In genomic region chr1:1004780-1005697, GRCh38 we compare ENCODE assay signal across 9 cellular contexts. TPM values are rescaled to one million over a fixed set of nuclear protein-coding genes. Genes with fewer than 3 reads are reported as not detected.
A peak's percentile ranks its signal among the peaks of the same experiment; 100 is the strongest.
DNase-seq lines count a peak whose midpoint lies in the region; ATAC-seq and TF ChIP-seq lines count a peak whose summit lies in the region.
"Had no signal": no experiment of that assay in that cellular context is flagged by ENCODE, and none has a peak within 500 bp of the region (broad histone marks: within the 10 kb centered on the region; RNA-seq: fewer than 3 reads in every experiment).

No MANE protein-coding gene starts in this region.

- H3K27ac ChIP-seq in C4-2B: peak overlapping the region; percentile 68
- no peak overlapping the region for H3K27ac ChIP-seq in mesenchymal stem cell (ENCODE audit: low read length, poor library complexity, severe bottlenecking)
- no peak overlapping the region for H3K27ac ChIP-seq in naive thymus-derived CD4-positive, alpha-beta T cell (ENCODE audit: low read depth, low read length)
- H3K27ac ChIP-seq: epithelial cell of prostate had no signal

- H3K27me3 Mint-ChIP-seq in naive thymus-derived CD4-positive, alpha-beta T cell: peaks cover 10 to 46% (median 23%) of the 10 kb centered on the region in 5 donors

- H3K79me1 ChIP-seq in mesenchymal stem cell (replicated peaks; ENCODE audit: low read length, poor library complexity, severe bottlenecking): peaks cover 4% of the 10 kb centered on the region

- H3K18ac ChIP-seq in mesenchymal stem cell (ENCODE audit: low read depth in 1 of 2, low read length in 2 of 2): peak overlapping the region; percentile 52 to 54

- H4K91ac ChIP-seq in mesenchymal stem cell (ENCODE audit: low read length): no peak overlapping the region

- H2BK120ac ChIP-seq in mesenchymal stem cell (ENCODE audit: low read depth, low read length): no peak overlapping the region

- H2BK12ac ChIP-seq in mesenchymal stem cell (ENCODE audit: low read length in 2 of 2): peak overlapping the region in 1 of 2 experiments; percentile 32

- CTCF ChIA-PET in naive thymus-derived CD4-positive, alpha-beta T cell (lab: Charles Lee): no interaction called here

- no peaks in the 10 kb centered on the region for H3K9me3 ChIP-seq in mesenchymal stem cell (ENCODE audit: control insufficient read depth, low read length)
- no peaks in the 10 kb centered on the region for H3K9me3 ChIP-seq in naive thymus-derived CD4-positive, alpha-beta T cell (ENCODE audit: control insufficient read depth in 2 of 3, low read length in 3 of 3)

- peak overlapping the region; percentile 59 for H4K8ac ChIP-seq in mesenchymal stem cell (ENCODE audit: low read length)

- peak overlapping the region in 5 of 10 donors; percentile 3 to 56 (median 45) for H3K4me3 Mint-ChIP-seq in naive thymus-derived CD4-positive, alpha-beta T cell

- H3K36me3 ChIP-seq in mesenchymal stem cell (ENCODE audit: control insufficient read depth in 1 of 2, insufficient read depth in 2 of 2, low read depth in 1 of 2, low read length in 2 of 2): peaks cover 0 to 8% of the 10 kb centered on the region in 2 experiments
- no peaks in the 10 kb centered on the region for H3K36me3 ChIP-seq in naive thymus-derived CD4-positive, alpha-beta T cell (ENCODE audit: control insufficient read depth in 2 of 3, insufficient read depth in 3 of 3, low read length in 3 of 3)

- peaks cover 3 to 19% (median 13%) of the 10 kb centered on the region in 7 donors for H3K4me1 Mint-ChIP-seq in naive thymus-derived CD4-positive, alpha-beta T cell

- H2AK5ac ChIP-seq in mesenchymal stem cell (ENCODE audit: low read length, severe bottlenecking): no peak overlapping the region

- no peak overlapping the region for H2BK5ac ChIP-seq in mesenchymal stem cell (ENCODE audit: low read depth, low read length, poor library complexity, severe bottlenecking)

- H3K23ac ChIP-seq in mesenchymal stem cell (ENCODE audit: low read length in 2 of 2): no peak overlapping the region

- WGBS in mesenchymal stem cell: 28% methylated on average over 18 of the region's 21 CpGs

- no peak overlapping the region for H3K4me2 ChIP-seq in mesenchymal stem cell (ENCODE audit: low read length, poor library complexity, severe bottlenecking)

- no peak for ATAC-seq in GM19397 (IDR thresholded peaks at IDR 0.05; ENCODE audit: unreplicated experiment)
- no peak for ATAC-seq in naive thymus-derived CD4-positive, alpha-beta T cell

- peak overlapping the region; percentile 21 for H2BK15ac ChIP-seq in mesenchymal stem cell (ENCODE audit: low read depth, poor library complexity, severe bottlenecking)

- no peak overlapping the region for H2AFZ ChIP-seq in mesenchymal stem cell (ENCODE audit: low read depth, low read length)

- peak; percentile 51 for DNase-seq in amniotic epithelial cell (ENCODE audit: low read depth)
- DNase-seq in mesenchymal stem cell: peak; percentile 61
- no peak for DNase-seq in occipital lobe (lab: John Stamatoyannopoulos, UW)
- DNase-seq in cerebellum (ENCODE audit: low spot score): no peak
- DNase-seq in naive thymus-derived CD4-positive, alpha-beta T cell: no peak

- peak; percentile 36; the same call in 1 of the 2 replicates for TF ChIP-seq EP300 in Ishikawa (IDR thresholded peaks at IDR 0.05; ENCODE audit: borderline replicate concordance)

- POLR2A ChIA-PET in naive thymus-derived CD4-positive, alpha-beta T cell (lab: Charles Lee): no interaction called here

- H3K4ac ChIP-seq in mesenchymal stem cell (ENCODE audit: low read depth in 1 of 2, low read length in 2 of 2): peak overlapping the region in 1 of 2 experiments; percentile 81

- intact Hi-C loops in naive thymus-derived CD4-positive, alpha-beta T cell (cut with micrococcal nuclease): no loop called here

- H3K4me3 ChIP-seq in mesenchymal stem cell (ENCODE audit: insufficient read depth in 1 of 2, low read depth in 1 of 2, low read length in 2 of 2): no peak overlapping the region
- H3K4me3 ChIP-seq in naive thymus-derived CD4-positive, alpha-beta T cell (ENCODE audit: low read length): no peak overlapping the region

- H3K9me3 Mint-ChIP-seq in naive thymus-derived CD4-positive, alpha-beta T cell: peaks cover 0 to 1% (median 0%) of the 10 kb centered on the region in 11 donors

- peak overlapping the region in 1 of 2 experiments; percentile 23 for H3K14ac ChIP-seq in mesenchymal stem cell (ENCODE audit: low read length in 2 of 2)

- H3K27ac Mint-ChIP-seq in naive thymus-derived CD4-positive, alpha-beta T cell: peak overlapping the region in 3 of 9 donors; percentile 28 to 55 (median 35)

- H3K36me3 Mint-ChIP-seq in naive thymus-derived CD4-positive, alpha-beta T cell: peaks cover 0 to 4% (median 0%) of the 10 kb centered on the region in 5 donors

- TF ChIP-seq CTCF in C4-2B (conservative IDR thresholded peaks at IDR 0.05): no peak

- H3K27me3 ChIP-seq in mesenchymal stem cell (ENCODE audit: control insufficient read depth in 1 of 2, insufficient read depth in 1 of 2, low read length in 2 of 2): peaks cover 0 to 68% of the 10 kb centered on the region in 2 experiments
- peaks cover 9 to 20% of the 10 kb centered on the region in 2 donors for H3K27me3 ChIP-seq in naive thymus-derived CD4-positive, alpha-beta T cell (ENCODE audit: control insufficient read depth in 2 of 2, insufficient read depth in 2 of 2, low read length in 2 of 2)

- H3K4me1 ChIP-seq in mesenchymal stem cell (ENCODE audit: control insufficient read depth, insufficient read depth, low read depth, low read length): peaks cover 41% of the 10 kb centered on the region
- peaks cover 12 to 15% of the 10 kb centered on the region in 2 donors for H3K4me1 ChIP-seq in naive thymus-derived CD4-positive, alpha-beta T cell (ENCODE audit: control insufficient read depth in 2 of 2, insufficient read depth in 2 of 2, low read length in 2 of 2)

- H3K9ac ChIP-seq in mesenchymal stem cell (ENCODE audit: low read length): no peak overlapping the region

- no peak for TF ChIP-seq RAD21 in Ishikawa (IDR thresholded peaks at IDR 0.05; ENCODE audit: low read depth)

TF ChIP-seq in Ishikawa, 13 proteins besides CTCF, POLR2A, EP300 and RAD21 (continues in another document):
- peak; percentile 42 for TF ChIP-seq USF1 (IDR thresholded peaks at IDR 0.05)
- TF ChIP-seq YY1 (IDR thresholded peaks at IDR 0.05; ENCODE audit: low read depth): peak; percentile 76
- no peak for TF ChIP-seq TEAD4 (IDR thresholded peaks at IDR 0.05)

RNA-seq across cellular contexts. Expression of gene HES4, which starts 5.1 kb away (rescaled TPM):
- polyA plus RNA-seq in mesenchymal stem cell (2013, experiment 1 of 2): 28.5 TPM
- polyA plus RNA-seq in mesenchymal stem cell (2013, experiment 2 of 2): 25.8 TPM
- 15.1 TPM for total RNA-seq in occipital lobe
- 14.9 TPM for total RNA-seq in cerebellum
- total RNA-seq in naive thymus-derived CD4-positive, alpha-beta T cell: 10 to 100 TPM in 2 of 5 experiments, under 1 TPM in 1, not detected in 2; 0.22 to 35.0 (median 18.8) TPM
- 1 to 10 TPM in 1 of 2 donors, under 1 TPM in 1; 0.61 to 1.8 TPM for polyA plus RNA-seq in naive thymus-derived CD4-positive, alpha-beta T cell

RNA-seq across cellular contexts. Expression of gene ISG15, which starts 8.3 kb away (rescaled TPM):
- polyA plus RNA-seq in mesenchymal stem cell (2013, experiment 1 of 2): 70.3 TPM
- 75.0 TPM for polyA plus RNA-seq in mesenchymal stem cell (2013, experiment 2 of 2)
- total RNA-seq in occipital lobe (15.0 TPM), cerebellum (10.3 TPM)
- 100 to 1,000 TPM in 1 of 5 experiments, 10 to 100 TPM in 4; 17.4 to 227 (median 25.4) TPM for total RNA-seq in naive thymus-derived CD4-positive, alpha-beta T cell
- 100 to 1,000 TPM; 114 to 218 TPM for polyA plus RNA-seq in naive thymus-derived CD4-positive, alpha-beta T cell

RNA-seq across cellular contexts. Expression of gene AGRN, which starts 14.9 kb away (rescaled TPM):
- 64.9 TPM for polyA plus RNA-seq in mesenchymal stem cell (2013, experiment 1 of 2)
- polyA plus RNA-seq in mesenchymal stem cell (2013, experiment 2 of 2): 62.3 TPM
- total RNA-seq in occipital lobe (71.9 TPM), cerebellum (71.5 TPM)
- total RNA-seq in naive thymus-derived CD4-positive, alpha-beta T cell: 10 to 100 TPM in 1 of 5 experiments, 1 to 10 TPM in 4; 1.8 to 10.9 (median 4.9) TPM
- 1 to 10 TPM in 1 of 2 donors, under 1 TPM in 1; 0.19 to 1.2 TPM for polyA plus RNA-seq in naive thymus-derived CD4-positive, alpha-beta T cell

RNA-seq across cellular contexts. Expression of gene PERM1, which starts 23.1 kb away (rescaled TPM):
- polyA plus RNA-seq in mesenchymal stem cell (2013, experiment 1 of 2): not detected
- polyA plus RNA-seq in mesenchymal stem cell (2013, experiment 2 of 2): not detected
- total RNA-seq in occipital lobe: 0.47 TPM
- 0.18 TPM for total RNA-seq in cerebellum
- not detected for total RNA-seq in naive thymus-derived CD4-positive, alpha-beta T cell
- not detected for polyA plus RNA-seq in naive thymus-derived CD4-positive, alpha-beta T cell

RNA-seq across cellular contexts. Expression of gene PLEKHN1, which starts 38.8 kb away (rescaled TPM):
- 0.75 TPM for polyA plus RNA-seq in mesenchymal stem cell (2013, experiment 1 of 2)
- 0.60 TPM for polyA plus RNA-seq in mesenchymal stem cell (2013, experiment 2 of 2)
- total RNA-seq in occipital lobe (not detected), cerebellum (not detected)
- total RNA-seq in naive thymus-derived CD4-positive, alpha-beta T cell: 1 to 10 TPM in 3 of 5 experiments, under 1 TPM in 2; 0.24 to 3.0 (median 1.0) TPM
- polyA plus RNA-seq in naive thymus-derived CD4-positive, alpha-beta T cell: under 1 TPM in 1 of 2 donors, not detected in 1; 0.18 TPM

Comparison
In these comparisons a context has a peak if more than half of its experiments do, and no peak if none do; other contexts are left out.
1. DNase-seq: peak in amniotic epithelial cell (single experiment) and mesenchymal stem cell (single experiment); none in occipital lobe (single experiment), cerebellum (single experiment) and naive thymus-derived CD4-positive, alpha-beta T cell (0 of 9).